In the genomic region with DNA sequence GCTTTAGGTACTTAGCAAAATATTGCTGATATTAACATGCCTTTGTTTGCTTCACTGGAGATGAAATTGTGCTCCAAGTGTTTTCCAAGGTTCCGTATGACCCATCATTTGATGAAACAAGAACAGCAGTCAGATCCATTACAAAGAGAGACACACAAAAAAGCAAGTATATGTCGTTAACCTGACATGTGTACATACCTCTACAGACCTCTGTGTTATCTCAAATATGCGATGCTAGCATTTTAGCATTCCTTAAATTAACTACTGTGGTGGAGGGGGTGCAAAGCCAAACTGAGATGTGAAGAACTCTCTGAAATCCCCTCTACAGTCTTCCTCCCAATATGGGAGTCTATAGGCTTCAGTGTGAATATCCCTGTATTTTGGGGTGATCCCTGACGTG, we compare ENCODE assay signal across 18 cellular contexts. TPM values are rescaled to one million over a fixed set of nuclear protein-coding genes. Genes with fewer than 3 reads are reported as not detected.
A peak's percentile ranks its signal among the peaks of the same experiment; 100 is the strongest.
DNase-seq lines count a peak whose midpoint lies in the region; ATAC-seq and TF ChIP-seq lines count a peak whose summit lies in the region.
"Had no signal": no experiment of that assay in that cellular context is flagged by ENCODE, and none has a peak within 500 bp of the region (broad histone marks: within the 10 kb centered on the region; RNA-seq: fewer than 3 reads in every experiment).

No MANE protein-coding gene starts in this region.

- no peak overlapping the region for H3K4me3 Mint-ChIP-seq in activated CD4-positive, alpha-beta T cell treated with anti-CD3 and anti-CD28 coated beads for 36 hours
- H3K4me3 Mint-ChIP-seq in activated T-helper 1 cell treated with anti-CD3 and anti-CD28 coated beads, Interleukin-12 subunit alpha, Interleukin-12 subunit beta, Interleukin-2, Interleukin-4 antibody, amounts not matched to agents 30 ng/mL and 10 ng/mL and 1 ng/mL, durations not matched to agents 14 hours and 24 hours and 36 hours, result no peak overlapping the region
- H3K4me3 Mint-ChIP-seq in activated naive CD8-positive, alpha-beta T cell treated with anti-CD3 and anti-CD28 coated beads for 36 hours, result no peak overlapping the region
- H3K4me3 Mint-ChIP-seq in mesothelial cell of epicardium, result no peak overlapping the region
- H3K4me3 Mint-ChIP-seq: CD8-positive, alpha-beta memory T cell had no signal

- DNase-seq in activated CD4-positive, alpha-beta T cell treated with anti-CD3 and anti-CD28 coated beads for 36 hours, result no peak
- DNase-seq in activated CD4-positive, alpha-beta T cell treated with anti-CD3 and anti-CD28 coated beads, Interleukin-2, amount 50 U/mL, for 1 hour, result no peak
- no peak for DNase-seq in activated T-helper 1 cell treated with anti-CD3 and anti-CD28 coated beads, Interleukin-12 subunit alpha, Interleukin-12 subunit beta, Interleukin-2, Interleukin-4 antibody, amounts not matched to agents 30 ng/mL and 10 ng/mL and 1 ng/mL, durations not matched to agents 14 hours and 24 hours and 36 hours (ENCODE audit: low spot score)
- no peak for DNase-seq in activated naive CD8-positive, alpha-beta T cell treated with anti-CD3 and anti-CD28 coated beads for 36 hours
- no peak for DNase-seq in mesothelial cell of epicardium (ENCODE audit: low spot score in 2 of 2, unreplicated experiment in 2 of 2)
- DNase-seq in HuH-7 (ENCODE audit: low spot score), result no peak
- no peak for DNase-seq in left lung
- DNase-seq: 8988T; AML-193; Caco-2; CD8-positive, alpha-beta memory T cell; DND-41; GDM1 had no signal

- H3K4me3 ChIP-seq in left lung, result no peak overlapping the region
- H3K4me3 ChIP-seq: BLaER1, HAP-1 had no signal

- CTCF ChIA-PET in activated CD4-positive, alpha-beta T cell treated with anti-CD3 and anti-CD28 coated beads for 36 hours (lab: Charles Lee), result no interaction called here

- intact Hi-C loops in activated CD4-positive, alpha-beta T cell treated with anti-CD3 and anti-CD28 coated beads for 36 hours (cut with DNase I, micrococcal nuclease), result no loop called here
- intact Hi-C loops in activated T-helper 1 cell treated with anti-CD3 and anti-CD28 coated beads, Interleukin-12 subunit alpha, Interleukin-12 subunit beta, Interleukin-2, Interleukin-4 antibody, amounts not matched to agents 30 ng/mL and 10 ng/mL and 1 ng/mL, durations not matched to agents 14 hours and 24 hours and 36 hours (cut with micrococcal nuclease), result no loop called here
- intact Hi-C loops in left lung (cut with DNase I), result no loop called here

- H3K4me1 Mint-ChIP-seq in activated CD4-positive, alpha-beta T cell treated with anti-CD3 and anti-CD28 coated beads for 36 hours, result peaks cover 36% of the 10 kb centered on the region
- H3K4me1 Mint-ChIP-seq in activated T-helper 1 cell treated with anti-CD3 and anti-CD28 coated beads, Interleukin-12 subunit alpha, Interleukin-12 subunit beta, Interleukin-2, Interleukin-4 antibody, amounts not matched to agents 30 ng/mL and 10 ng/mL and 1 ng/mL, durations not matched to agents 14 hours and 24 hours and 36 hours (ENCODE audit: low read depth), result peaks cover 34% of the 10 kb centered on the region
- peaks cover 30% of the 10 kb centered on the region for H3K4me1 Mint-ChIP-seq in activated naive CD8-positive, alpha-beta T cell treated with anti-CD3 and anti-CD28 coated beads for 36 hours
- peaks cover 23% of the 10 kb centered on the region for H3K4me1 Mint-ChIP-seq in mesothelial cell of epicardium
- H3K4me1 Mint-ChIP-seq: CD8-positive, alpha-beta memory T cell had no signal

- no peaks in the 10 kb centered on the region for H3K4me1 ChIP-seq in left lung
- H3K4me1 ChIP-seq: HAP-1 had no signal

- no peaks in the 10 kb centered on the region for H3K9me3 ChIP-seq in left lung
- H3K9me3 ChIP-seq: Caco-2, HAP-1 had no signal

- POLR2A ChIA-PET in activated CD4-positive, alpha-beta T cell treated with anti-CD3 and anti-CD28 coated beads for 36 hours (lab: Charles Lee), result no interaction called here

- TF ChIP-seq CTCF in mesothelial cell of epicardium (IDR thresholded peaks at IDR 0.05; ENCODE audit: unreplicated experiment), result no peak
- TF ChIP-seq CTCF in left lung (IDR thresholded peaks at IDR 0.05), result no peak

- no peak for ATAC-seq in activated CD4-positive, alpha-beta T cell treated with anti-CD3 and anti-CD28 coated beads for 36 hours
- ATAC-seq in left lung, result no peak
- ATAC-seq in HG03097 (IDR thresholded peaks at IDR 0.05; ENCODE audit: low FRiP score, unreplicated experiment), result no peak

- H3K27me3 Mint-ChIP-seq in activated CD4-positive, alpha-beta T cell treated with anti-CD3 and anti-CD28 coated beads for 36 hours, result no peaks in the 10 kb centered on the region
- H3K27me3 Mint-ChIP-seq in activated T-helper 1 cell treated with anti-CD3 and anti-CD28 coated beads, Interleukin-12 subunit alpha, Interleukin-12 subunit beta, Interleukin-2, Interleukin-4 antibody, amounts not matched to agents 30 ng/mL and 10 ng/mL and 1 ng/mL, durations not matched to agents 14 hours and 24 hours and 36 hours (ENCODE audit: insufficient read depth), result no peaks in the 10 kb centered on the region
- H3K27me3 Mint-ChIP-seq in activated naive CD8-positive, alpha-beta T cell treated with anti-CD3 and anti-CD28 coated beads for 36 hours, result peaks cover 4% of the 10 kb centered on the region
- H3K27me3 Mint-ChIP-seq in mesothelial cell of epicardium (ENCODE audit: low read depth), result no peaks in the 10 kb centered on the region

- no peaks in the 10 kb centered on the region for H3K36me3 Mint-ChIP-seq in activated CD4-positive, alpha-beta T cell treated with anti-CD3 and anti-CD28 coated beads for 36 hours (ENCODE audit: low read depth)
- peaks cover 12% of the 10 kb centered on the region for H3K36me3 Mint-ChIP-seq in activated T-helper 1 cell treated with anti-CD3 and anti-CD28 coated beads, Interleukin-12 subunit alpha, Interleukin-12 subunit beta, Interleukin-2, Interleukin-4 antibody, amounts not matched to agents 30 ng/mL and 10 ng/mL and 1 ng/mL, durations not matched to agents 14 hours and 24 hours and 36 hours (ENCODE audit: low read depth)
- peaks cover 6% of the 10 kb centered on the region for H3K36me3 Mint-ChIP-seq in activated naive CD8-positive, alpha-beta T cell treated with anti-CD3 and anti-CD28 coated beads for 36 hours
- peaks cover 8% of the 10 kb centered on the region for H3K36me3 Mint-ChIP-seq in mesothelial cell of epicardium
- H3K36me3 Mint-ChIP-seq: CD8-positive, alpha-beta memory T cell had no signal

- peak overlapping the region; percentile 84 for H3K27ac Mint-ChIP-seq in activated CD4-positive, alpha-beta T cell treated with anti-CD3 and anti-CD28 coated beads for 36 hours
- peak overlapping the region; percentile 95 for H3K27ac Mint-ChIP-seq in activated T-helper 1 cell treated with anti-CD3 and anti-CD28 coated beads, Interleukin-12 subunit alpha, Interleukin-12 subunit beta, Interleukin-2, Interleukin-4 antibody, amounts not matched to agents 30 ng/mL and 10 ng/mL and 1 ng/mL, durations not matched to agents 14 hours and 24 hours and 36 hours
- H3K27ac Mint-ChIP-seq in activated naive CD8-positive, alpha-beta T cell treated with anti-CD3 and anti-CD28 coated beads for 36 hours, result peak overlapping the region; percentile 92
- H3K27ac Mint-ChIP-seq in mesothelial cell of epicardium, result peak overlapping the region; percentile 47
- H3K27ac Mint-ChIP-seq: CD8-positive, alpha-beta memory T cell had no signal

- H3K27ac ChIP-seq in left lung, result no peak overlapping the region
- H3K27ac ChIP-seq: BLaER1, HL-60 had no signal

- no peaks in the 10 kb centered on the region for H3K27me3 ChIP-seq in left lung
- H3K27me3 ChIP-seq: BLaER1 had no signal

- H3K9me3 Mint-ChIP-seq in activated CD4-positive, alpha-beta T cell treated with anti-CD3 and anti-CD28 coated beads for 36 hours (ENCODE audit: low read depth), result no peaks in the 10 kb centered on the region
- no peaks in the 10 kb centered on the region for H3K9me3 Mint-ChIP-seq in activated T-helper 1 cell treated with anti-CD3 and anti-CD28 coated beads, Interleukin-12 subunit alpha, Interleukin-12 subunit beta, Interleukin-2, Interleukin-4 antibody, amounts not matched to agents 30 ng/mL and 10 ng/mL and 1 ng/mL, durations not matched to agents 14 hours and 24 hours and 36 hours
- no peaks in the 10 kb centered on the region for H3K9me3 Mint-ChIP-seq in activated naive CD8-positive, alpha-beta T cell treated with anti-CD3 and anti-CD28 coated beads for 36 hours
- H3K9me3 Mint-ChIP-seq in mesothelial cell of epicardium, result peaks cover 16% of the 10 kb centered on the region
- H3K9me3 Mint-ChIP-seq: CD8-positive, alpha-beta memory T cell had no signal

- no peaks in the 10 kb centered on the region for H3K36me3 ChIP-seq in left lung
- H3K36me3 ChIP-seq: BLaER1, HAP-1 had no signal

RNA-seq across cellular contexts. Expression of gene C2orf92, which starts 4.9 kb away (rescaled TPM):
- total RNA-seq in activated CD4-positive, alpha-beta T cell treated with anti-CD3 and anti-CD28 coated beads for 36 hours, result 1 to 10 TPM; 7.4 to 8.9 TPM
- total RNA-seq in activated T-helper 1 cell treated with anti-CD3 and anti-CD28 coated beads, Interleukin-12 subunit alpha, Interleukin-12 subunit beta, Interleukin-2, Interleukin-4 antibody, amounts not matched to agents 30 ng/mL and 10 ng/mL and 1 ng/mL, durations not matched to agents 14 hours and 24 hours and 36 hours, result 16.1 and 17.2 TPM in 2 replicates
- total RNA-seq in activated naive CD8-positive, alpha-beta T cell treated with anti-CD3 and anti-CD28 coated beads for 36 hours, result 1 to 10 TPM; 6.1 to 7.3 TPM
- total RNA-seq in mesothelial cell of epicardium, result 17.9 to 20.2 TPM (median 20.0 TPM) in 3 replicates
- 1 to 10 TPM; 7.6 to 8.9 TPM for total RNA-seq in left lung

RNA-seq across cellular contexts. Expression of gene ACTR1B, which starts 10.6 kb away (rescaled TPM):
- total RNA-seq in activated CD4-positive, alpha-beta T cell treated with anti-CD3 and anti-CD28 coated beads for 36 hours, result 100 to 1,000 TPM in 1 of 2 experiments, 10 to 100 TPM in 1; 92.0 to 124 TPM
- total RNA-seq in activated T-helper 1 cell treated with anti-CD3 and anti-CD28 coated beads, Interleukin-12 subunit alpha, Interleukin-12 subunit beta, Interleukin-2, Interleukin-4 antibody, amounts not matched to agents 30 ng/mL and 10 ng/mL and 1 ng/mL, durations not matched to agents 14 hours and 24 hours and 36 hours, result 101 and 102 TPM in 2 replicates
- total RNA-seq in activated naive CD8-positive, alpha-beta T cell treated with anti-CD3 and anti-CD28 coated beads for 36 hours, result 10 to 100 TPM; 85.4 to 89.6 TPM
- total RNA-seq in mesothelial cell of epicardium (72.7 to 76.6 TPM (median 74.3 TPM) in 3 replicates), left lung (10 to 100 TPM; 58.0 to 67.2 TPM)

RNA-seq across cellular contexts. Expression of gene COX5B, which starts 28.5 kb away (rescaled TPM):
- 100 to 1,000 TPM; 189 to 220 TPM for total RNA-seq in activated CD4-positive, alpha-beta T cell treated with anti-CD3 and anti-CD28 coated beads for 36 hours
- 228 and 241 TPM in 2 replicates for total RNA-seq in activated T-helper 1 cell treated with anti-CD3 and anti-CD28 coated beads, Interleukin-12 subunit alpha, Interleukin-12 subunit beta, Interleukin-2, Interleukin-4 antibody, amounts not matched to agents 30 ng/mL and 10 ng/mL and 1 ng/mL, durations not matched to agents 14 hours and 24 hours and 36 hours
- 100 to 1,000 TPM; 214 to 225 TPM for total RNA-seq in activated naive CD8-positive, alpha-beta T cell treated with anti-CD3 and anti-CD28 coated beads for 36 hours
- total RNA-seq in mesothelial cell of epicardium (144 to 158 TPM (median 151 TPM) in 3 replicates), left lung (100 to 1,000 TPM; 167 to 173 TPM)

RNA-seq across cellular contexts. Expression of gene ZAP70, which starts 39.0 kb away (rescaled TPM):
- 100 to 1,000 TPM; 153 to 156 TPM for total RNA-seq in activated CD4-positive, alpha-beta T cell treated with anti-CD3 and anti-CD28 coated beads for 36 hours
- 302 and 313 TPM in 2 replicates for total RNA-seq in activated T-helper 1 cell treated with anti-CD3 and anti-CD28 coated beads, Interleukin-12 subunit alpha, Interleukin-12 subunit beta, Interleukin-2, Interleukin-4 antibody, amounts not matched to agents 30 ng/mL and 10 ng/mL and 1 ng/mL, durations not matched to agents 14 hours and 24 hours and 36 hours
- 100 to 1,000 TPM; 198 to 204 TPM for total RNA-seq in activated naive CD8-positive, alpha-beta T cell treated with anti-CD3 and anti-CD28 coated beads for 36 hours
- 1.9 to 3.1 TPM (median 2.3 TPM) in 3 replicates for total RNA-seq in mesothelial cell of epicardium
- 1 to 10 TPM; 5.6 to 8.3 TPM for total RNA-seq in left lung
- total RNA-seq: H1 had no signal
